Comparison of ENCODE assay signal across 12 cellular contexts in the genomic region with DNA sequence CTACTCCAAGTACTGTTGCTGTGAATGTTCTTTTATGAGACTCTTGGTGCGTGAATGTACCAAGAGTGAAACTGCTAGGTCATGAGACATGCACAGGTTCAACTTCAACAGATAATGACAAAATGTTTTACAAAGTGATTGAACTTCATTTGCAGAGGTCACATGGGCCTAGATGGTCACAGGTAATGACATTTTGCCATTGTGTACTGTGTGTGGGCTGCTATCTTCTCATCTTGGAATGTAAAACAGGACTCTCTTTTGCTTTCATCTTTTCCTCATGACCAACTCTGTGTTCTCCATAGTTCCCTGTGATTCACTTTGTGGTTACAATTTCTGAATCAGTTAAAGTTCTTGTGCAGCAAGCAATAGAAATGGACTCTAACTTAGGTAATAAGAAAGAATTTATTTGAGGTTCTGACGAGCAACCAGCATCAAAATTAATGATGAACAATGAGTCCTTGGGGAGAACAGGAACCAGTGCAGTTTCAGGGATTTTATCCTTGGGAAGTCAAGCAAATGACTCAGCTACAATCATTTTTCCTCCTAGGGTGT. TPM values are rescaled to one million over a fixed set of nuclear protein-coding genes. Genes with fewer than 3 reads are reported as not detected.
DNase-seq lines count a peak whose midpoint lies in the region; ATAC-seq and TF ChIP-seq lines count a peak whose summit lies in the region.
"Had no signal": no experiment of that assay in that cellular context is flagged by ENCODE, and none has a peak within 500 bp of the region (broad histone marks: within the 10 kb centered on the region; RNA-seq: fewer than 3 reads in every experiment).

No MANE protein-coding gene starts in this region.

- peak; percentile 41 for ATAC-seq in GM18907 (IDR thresholded peaks at IDR 0.05; ENCODE audit: unreplicated experiment)
- no peak for ATAC-seq in GM19035 (IDR thresholded peaks at IDR 0.05; ENCODE audit: unreplicated experiment)
- no peak for ATAC-seq in GM21447 (IDR thresholded peaks at IDR 0.05; ENCODE audit: unreplicated experiment)

- H3K4me1 ChIP-seq in ACC112 (ENCODE audit: control insufficient read depth, insufficient read depth, low read length, unreplicated experiment) (peaks cover 13% of the 10 kb centered on the region), fibroblast of lung (ENCODE audit: control insufficient read depth, extremely low read depth, insufficient read depth, low read length) (no peaks in the 10 kb centered on the region)

- no peak overlapping the region for H3K9ac ChIP-seq in fibroblast of lung (ENCODE audit: insufficient read depth, low read length)

- TF ChIP-seq CTCF in fibroblast of lung (conservative IDR thresholded peaks at IDR 0.05 in 1 of 2, IDR thresholded peaks at IDR 0.05 in 1 of 2; ENCODE audit: low read depth in 1 of 2, low read length in 2 of 2), result no peak

- H3K79me2 ChIP-seq in ACC112 (ENCODE audit: control insufficient read depth, insufficient read depth, low read length, unreplicated experiment) (no peaks in the 10 kb centered on the region), fibroblast of lung (ENCODE audit: control insufficient read depth, insufficient read depth, low read length) (no peaks in the 10 kb centered on the region)

- DNase-seq in M059J (ENCODE audit: low read depth) (peak; percentile 92), fibroblast of lung (ENCODE audit: low read depth in 2 of 2) (peak; percentile 8 to 89), CD1c-positive myeloid dendritic cell (ENCODE audit: extremely low spot score) (no peak), NCI-H2196 treated with DMSO at 0.1 percent for 48 hours (lab: John Stamatoyannopoulos, UW; ENCODE audit: unreplicated experiment) (no peak)
- DNase-seq: activated gamma-delta T cell treated with Interleukin-2 at 50 U/mL for 16 hours, erythroblast, NCI-H2107 had no signal

- H3K27me3 ChIP-seq in ACC112 (ENCODE audit: insufficient read depth, low read length), result no peaks in the 10 kb centered on the region
- no peaks in the 10 kb centered on the region for H3K27me3 ChIP-seq in fibroblast of lung (ENCODE audit: control insufficient read depth, insufficient read depth, low read length)

- H3K9me3 ChIP-seq in fibroblast of lung (ENCODE audit: control insufficient read depth, insufficient read depth, low read depth, low read length), result no peaks in the 10 kb centered on the region

- peak overlapping the region; percentile 23 for H3K4me2 ChIP-seq in fibroblast of lung (ENCODE audit: extremely low read depth, insufficient read depth, low read length)

- H4K20me1 ChIP-seq in fibroblast of lung (ENCODE audit: control insufficient read depth, extremely low read depth, insufficient read depth, low read length), result no peaks in the 10 kb centered on the region

- H2AFZ ChIP-seq in ACC112 (ENCODE audit: low read length, unreplicated experiment) (peak overlapping the region; percentile 16), fibroblast of lung (ENCODE audit: low read length) (peak overlapping the region; percentile 31)

- H3K36me3 ChIP-seq in ACC112 (ENCODE audit: insufficient read depth, low read length), result no peaks in the 10 kb centered on the region
- no peaks in the 10 kb centered on the region for H3K36me3 ChIP-seq in fibroblast of lung (ENCODE audit: control insufficient read depth, insufficient read depth, low read length)

- peak overlapping the region; percentile 91 for H3K27ac ChIP-seq in ACC112 (ENCODE audit: low read depth, low read length)
- no peak overlapping the region for H3K27ac ChIP-seq in fibroblast of lung (ENCODE audit: insufficient read depth, low read length)
- H3K27ac ChIP-seq: C4-2B had no signal

- H3K4me3 ChIP-seq in ACC112 (ENCODE audit: low read depth, low read length) (peak overlapping the region; percentile 32), fibroblast of lung (replicated peaks in 1 of 4; ENCODE audit: control extremely low read depth in 1 of 4, insufficient read depth in 1 of 4, low read depth in 3 of 4, low read length in 4 of 4) (no peak overlapping the region)

RNA-seq across cellular contexts. Expression of gene TSNAX, which starts 16.2 kb away (rescaled TPM):
- 29.7 and 36.3 TPM in 2 replicates for total RNA-seq in M059J (2014; rRNA removed; shearing (Covaris generic))
- 28.8 and 30.2 TPM in 2 replicates for total RNA-seq in fibroblast of lung
- polyA plus RNA-seq in fibroblast of lung, result 46.3 TPM in 2 replicates
- 32.8 and 44.6 TPM in 2 replicates for polyA plus RNA-seq in fibroblast of lung (2012)
- polyA minus RNA-seq in fibroblast of lung (ENCODE audit: low replicate concordance), result 2.0 and 5.4 TPM in 2 replicates

Comparison
In these comparisons a context has a peak if more than half of its experiments do, and no peak if none do; other contexts are left out.
1. DNase-seq: peak in M059J (single experiment) and fibroblast of lung (2 of 2); none in CD1c-positive myeloid dendritic cell (single experiment) and NCI-H2196 treated with DMSO at 0.1 percent for 48 hours (single experiment).